In genomic region chr7:132934017-132934416, GRCh38 we compare ENCODE assay signal across 28 cellular contexts.
A peak's percentile ranks its signal among the peaks of the same experiment; 100 is the strongest.
DNase-seq lines count a peak whose midpoint lies in the region; ATAC-seq, FAIRE-seq and TF ChIP-seq lines count a peak whose summit lies in the region.
"Had no signal": no experiment of that assay in that cellular context is flagged by ENCODE, and none has a peak within 500 bp of the region (broad histone marks: within the 10 kb centered on the region; RNA-seq: fewer than 3 reads in every experiment).

No MANE protein-coding gene starts in this region.

- peaks cover 3% of the 10 kb centered on the region for H3K79me2 ChIP-seq in hepatocyte

- H3K9me2 ChIP-seq in hepatocyte (replicated peaks; ENCODE audit: insufficient read depth) = no peaks in the 10 kb centered on the region

- in situ Hi-C loops in HAP-1 (cut with MboI; ENCODE audit: low sequenced_read_pairs) = no loop called here

- H3K4me2 ChIP-seq in hepatocyte = no peak overlapping the region
- H3K4me2 ChIP-seq: A549, GM23338, KMS-11 had no signal

- no peaks in the 10 kb centered on the region for H4K20me1 ChIP-seq in hepatocyte (ENCODE audit: insufficient read depth, poor library complexity, severe bottlenecking)

- TF ChIP-seq CTCF in GM06990 (IDR thresholded peaks at IDR 0.05; ENCODE audit: insufficient read depth, low read length, poor library complexity, severe bottlenecking) (no peak), hepatocyte (IDR thresholded peaks at IDR 0.05; ENCODE audit: poor library complexity) (no peak)

- peak overlapping the region; percentile 84 for H3K27ac ChIP-seq in hepatocyte
- H3K27ac ChIP-seq: A549; BLaER1 treated with 17β-estradiol and CSF1 and Interleukin-3, amounts not matched to agents 10 nM and 100 nM; KMS-11; RWPE1 had no signal

- H3K27me3 ChIP-seq in GM06990 (replicated peaks; ENCODE audit: control insufficient read depth, insufficient read depth, low read length) = no peaks in the 10 kb centered on the region
- H3K27me3 ChIP-seq in hepatocyte = no peaks in the 10 kb centered on the region
- no peaks in the 10 kb centered on the region for H3K27me3 ChIP-seq in HAP-1 (ENCODE audit: low read depth)
- H3K27me3 ChIP-seq: BLaER1 treated with 17β-estradiol and CSF1 and Interleukin-3, amounts not matched to agents 10 nM and 100 nM had no signal

- peak; percentile 7 for DNase-seq in GM06990 (ENCODE audit: extremely low read depth, insufficient read length)
- DNase-seq in GM18507 (ENCODE audit: extremely low spot score, insufficient read length, low read depth) = no peak
- no peak for DNase-seq in hepatocyte (ENCODE audit: low spot score)
- no peak for DNase-seq in HAP-1 (ENCODE audit: low spot score in 2 of 2)
- DNase-seq: AML-193; CD4-positive, alpha-beta T cell; COR-L47; EL; GDM1; H9; HFFc6; NCI-H1048; NCI-H1417; NCI-H1694 treated with DMSO at 0.1 percent for 48 hours; NCI-H2081; NCI-H2227 treated with DMSO at 0.1 percent for 48 hours; NCI-H69; SHP77; T-cell had no signal

- ATAC-seq in HG02610 (IDR thresholded peaks at IDR 0.05; ENCODE audit: unreplicated experiment) = peak; percentile 79
- ATAC-seq in GM18519 (IDR thresholded peaks at IDR 0.05; ENCODE audit: low FRiP score, unreplicated experiment) = no peak
- ATAC-seq in GM19467 (IDR thresholded peaks at IDR 0.05; ENCODE audit: unreplicated experiment) = no peak
- ATAC-seq: A549, GM23338, Panc1, T-cell had no signal

- no peaks in the 10 kb centered on the region for H3K4me1 ChIP-seq in hepatocyte (ENCODE audit: insufficient read depth)
- no peaks in the 10 kb centered on the region for H3K4me1 ChIP-seq in HAP-1
- H3K4me1 ChIP-seq: A549 had no signal

- H3K36me3 ChIP-seq in GM06990 (ENCODE audit: control insufficient read depth, insufficient read depth, low read length) = 0 out of 2 replicates have a peak, but pooled peaks cover 2% of the 10 kb centered on the region
- no peaks in the 10 kb centered on the region for H3K36me3 ChIP-seq in hepatocyte (replicated peaks; ENCODE audit: insufficient read depth, low read depth)
- H3K36me3 ChIP-seq in HAP-1 (replicated peaks) = no peaks in the 10 kb centered on the region

- no peak overlapping the region for H2AFZ ChIP-seq in hepatocyte
- H2AFZ ChIP-seq: GM23338 had no signal

- WGBS in hepatocyte (ENCODE audit: low lambda C conversion rate, missing lambda C conversion rate) = 95% methylated on average over 2 of the region's 2 CpGs

- H3K9me3 ChIP-seq in hepatocyte (ENCODE audit: low read depth) = no peaks in the 10 kb centered on the region
- H3K9me3 ChIP-seq in HAP-1 = no peaks in the 10 kb centered on the region
- H3K9me3 ChIP-seq: A549 had no signal

- H3K4me3 ChIP-seq in GM06990 (replicated peaks; ENCODE audit: low read depth, low read length) (no peak overlapping the region), hepatocyte (no peak overlapping the region), HAP-1 (no peak overlapping the region)
- H3K4me3 ChIP-seq: A549; BLaER1 treated with 17β-estradiol and CSF1 and Interleukin-3, amounts not matched to agents 10 nM and 100 nM; GM23338 had no signal

- FAIRE-seq in GM18507 (lab: Jason Lieb, UNC) = peak; percentile 62
- FAIRE-seq: A549 had no signal
